Comparison of ENCODE assay signal across 15 cellular contexts in genomic region chr16:3166505-3166886, GRCh38. TPM values are rescaled to one million over a fixed set of nuclear protein-coding genes. Genes with fewer than 3 reads are reported as not detected.
DNase-seq lines count a peak whose midpoint lies in the region; ATAC-seq and TF ChIP-seq lines count a peak whose summit lies in the region.
"Had no signal": no experiment of that assay in that cellular context is flagged by ENCODE, and none has a peak within 500 bp of the region (broad histone marks: within the 10 kb centered on the region; RNA-seq: fewer than 3 reads in every experiment).

No MANE protein-coding gene starts in this region.

- H3K4me3 ChIP-seq in esophagus squamous epithelium (no peak overlapping the region), WERI-Rb-1 (ENCODE audit: low read depth, low read length) (no peak overlapping the region)

- peaks cover 38 to 41% of the 10 kb centered on the region in 2 donors for H3K27me3 Mint-ChIP-seq in stimulated activated naive B cell treated with anti-CD40 and anti-IgM and Interleukin-4, amounts not matched to agents 10 μg/mL and 1 μg/mL and 100 μg/mL, for 72 hours
- H3K27me3 Mint-ChIP-seq in progenitor cell of endocrine pancreas: peaks cover 58% of the 10 kb centered on the region

- peak overlapping the region; percentile 17 for H3K27ac Mint-ChIP-seq in stimulated activated naive B cell treated with anti-CD40 and anti-IgM and Interleukin-4, amounts not matched to agents 10 μg/mL and 1 μg/mL and 100 μg/mL, for 72 hours
- H3K27ac Mint-ChIP-seq in progenitor cell of endocrine pancreas: no peak overlapping the region

- ATAC-seq in stimulated activated naive B cell treated with anti-CD40 and anti-IgM and Interleukin-4, amounts not matched to agents 10 μg/mL and 1 μg/mL and 100 μg/mL, for 72 hours (replicated peaks): no peak

- no peak for TF ChIP-seq POLR2A in esophagus squamous epithelium (IDR thresholded peaks at IDR 0.05)

- no peak overlapping the region for H3K4me3 Mint-ChIP-seq in stimulated activated naive B cell treated with anti-CD40 and anti-IgM and Interleukin-4, amounts not matched to agents 10 μg/mL and 1 μg/mL and 100 μg/mL, for 72 hours
- H3K4me3 Mint-ChIP-seq in progenitor cell of endocrine pancreas (ENCODE audit: low read depth): no peak overlapping the region

- DNase-seq in epidermal melanocyte (ENCODE audit: insufficient read length, low spot score): peak; percentile 3
- DNase-seq in esophagus squamous epithelium (lab: John Stamatoyannopoulos, UW): no peak
- DNase-seq in stimulated activated naive B cell treated with anti-CD40 and anti-IgM and Interleukin-4, amounts not matched to agents 10 μg/mL and 1 μg/mL and 100 μg/mL, for 72 hours: no peak
- DNase-seq in progenitor cell of endocrine pancreas (ENCODE audit: low spot score, unreplicated experiment): no peak
- DNase-seq in KG1 (lab: John Stamatoyannopoulos, UW): no peak
- no peak for DNase-seq in WERI-Rb-1

- no peaks in the 10 kb centered on the region for H3K9me3 Mint-ChIP-seq in stimulated activated naive B cell treated with anti-CD40 and anti-IgM and Interleukin-4, amounts not matched to agents 10 μg/mL and 1 μg/mL and 100 μg/mL, for 72 hours
- H3K9me3 Mint-ChIP-seq in progenitor cell of endocrine pancreas (ENCODE audit: low read depth): no peaks in the 10 kb centered on the region
- H3K9me3 Mint-ChIP-seq: CD4-positive, alpha-beta T cell; CD8-positive, alpha-beta T cell had no signal

- H3K27ac ChIP-seq in esophagus squamous epithelium (peak overlapping the region; percentile 24 to 68 (median 50)), WERI-Rb-1 (no peak overlapping the region)
- H3K27ac ChIP-seq: 22Rv1, C4-2B had no signal

- TF ChIP-seq CTCF in esophagus squamous epithelium (IDR thresholded peaks at IDR 0.05) (no peak), progenitor cell of endocrine pancreas (IDR thresholded peaks at IDR 0.05; ENCODE audit: unreplicated experiment) (no peak), WERI-Rb-1 (IDR thresholded peaks at IDR 0.05; ENCODE audit: low read depth, low read length) (no peak)

- H3K27me3 ChIP-seq in esophagus squamous epithelium: peaks cover 7 to 77% (median 17%) of the 10 kb centered on the region in 4 donors
- H3K27me3 ChIP-seq in WERI-Rb-1 (ENCODE audit: insufficient read depth, low read depth, severe bottlenecking): no peaks in the 10 kb centered on the region

- peaks cover 14 to 23% of the 10 kb centered on the region in 2 donors for H3K4me1 Mint-ChIP-seq in stimulated activated naive B cell treated with anti-CD40 and anti-IgM and Interleukin-4, amounts not matched to agents 10 μg/mL and 1 μg/mL and 100 μg/mL, for 72 hours
- H3K4me1 Mint-ChIP-seq in progenitor cell of endocrine pancreas (ENCODE audit: low read depth): no peaks in the 10 kb centered on the region

- H3K9me3 ChIP-seq in esophagus squamous epithelium: no peaks in the 10 kb centered on the region
- H3K9me3 ChIP-seq in WERI-Rb-1 (ENCODE audit: severe bottlenecking): no peaks in the 10 kb centered on the region
- H3K9me3 ChIP-seq: A549, Caco-2 had no signal

- H3K36me3 ChIP-seq in esophagus squamous epithelium: no peaks in the 10 kb centered on the region
- H3K36me3 ChIP-seq in WERI-Rb-1: no peaks in the 10 kb centered on the region
- H3K36me3 ChIP-seq: BLaER1 treated with 17β-estradiol and CSF1 and Interleukin-3, amounts not matched to agents 10 nM and 100 nM had no signal

- H3K36me3 Mint-ChIP-seq in stimulated activated naive B cell treated with anti-CD40 and anti-IgM and Interleukin-4, amounts not matched to agents 10 μg/mL and 1 μg/mL and 100 μg/mL, for 72 hours: no peaks in the 10 kb centered on the region
- no peaks in the 10 kb centered on the region for H3K36me3 Mint-ChIP-seq in progenitor cell of endocrine pancreas (ENCODE audit: insufficient read depth)
- H3K36me3 Mint-ChIP-seq: CD8-positive, alpha-beta T cell had no signal

- intact Hi-C loops in esophagus squamous epithelium (cut with DNase I): no loop called here

- 13 to 29% methylated on average over 1 of the region's 1 CpG for WGBS in esophagus squamous epithelium, 2 donors

- H3K4me1 ChIP-seq in esophagus squamous epithelium: peaks cover 19 to 64% (median 35%) of the 10 kb centered on the region in 3 donors

RNA-seq across cellular contexts. Expression of gene OR1F1, which starts 21.5 kb away (rescaled TPM):
- total RNA-seq in esophagus squamous epithelium (not detected), progenitor cell of endocrine pancreas (not detected in 2 replicates)
- total RNA-seq: A172; B cell; Caco-2; CD4-positive, alpha-beta T cell; CD8-positive, alpha-beta T cell had no signal

RNA-seq across cellular contexts. Expression of gene ZNF213, which starts 31.7 kb away (rescaled TPM):
- total RNA-seq in esophagus squamous epithelium (10 to 100 TPM in 1 of 4 donors, 1 to 10 TPM in 3; 3.9 to 14.3 (median 6.4) TPM), progenitor cell of endocrine pancreas (13.1 and 13.4 TPM in 2 replicates)

RNA-seq across cellular contexts. Expression of gene ZNF205, which starts 54.1 kb away (rescaled TPM):
- total RNA-seq in esophagus squamous epithelium: 10 to 100 TPM in 3 of 4 donors, 1 to 10 TPM in 1; 9.7 to 13.9 (median 11.9) TPM
- total RNA-seq in progenitor cell of endocrine pancreas: 23.3 and 23.9 TPM in 2 replicates
- total RNA-seq: B cell; CD4-positive, alpha-beta T cell; CD8-positive, alpha-beta T cell had no signal
